In the genomic region with DNA sequence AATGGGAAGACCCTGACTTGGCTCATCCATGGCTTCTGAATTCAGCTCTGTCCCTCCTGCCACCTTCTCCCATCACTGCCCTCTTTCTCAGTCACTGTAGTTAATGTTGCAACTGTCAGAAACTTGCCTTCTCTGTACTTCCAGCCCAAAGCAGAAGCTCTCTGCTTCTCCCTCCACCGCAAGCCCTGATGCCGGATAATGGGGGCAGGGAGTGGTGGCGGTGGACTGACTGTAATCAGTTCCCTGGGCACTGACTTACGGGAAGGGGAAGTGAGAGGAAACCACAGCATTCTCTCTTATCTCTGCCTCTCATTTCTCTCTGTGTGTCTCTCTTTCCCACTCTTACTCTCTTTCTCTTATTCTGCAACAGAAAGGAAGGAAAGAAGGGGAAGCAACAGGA, we compare ENCODE assay signal across 10 cellular contexts. TPM values are rescaled to one million over a fixed set of nuclear protein-coding genes. Genes with fewer than 3 reads are reported as not detected.
DNase-seq lines count a peak whose midpoint lies in the region; ATAC-seq, FAIRE-seq and TF ChIP-seq lines count a peak whose summit lies in the region.
"Had no signal": no experiment of that assay in that cellular context is flagged by ENCODE, and none has a peak within 500 bp of the region (broad histone marks: within the 10 kb centered on the region; RNA-seq: fewer than 3 reads in every experiment).

No MANE protein-coding gene starts in this region.

- peaks cover 91% of the 10 kb centered on the region for H3K4me1 Mint-ChIP-seq in activated CD4-positive, alpha-beta T cell treated with anti-CD3 and anti-CD28 coated beads, Interleukin-2, amount 10 ng/mL, durations not matched to agents 7 days and 5 days

- H3K27me3 Mint-ChIP-seq in activated CD4-positive, alpha-beta T cell treated with anti-CD3 and anti-CD28 coated beads, Interleukin-2, amount 10 ng/mL, durations not matched to agents 7 days and 5 days: no peaks in the 10 kb centered on the region

- POLR2A ChIA-PET in activated CD4-positive, alpha-beta T cell treated with anti-CD3 and anti-CD28 coated beads, Interleukin-2, amount 10 ng/mL, durations not matched to agents 7 days and 5 days (lab: Charles Lee): interaction anchor here (0.6 kb wide), 2 partner anchors 11 to 32 kb away, joined by 3 read pairs; a partner anchor contains a TSS
- POLR2A ChIA-PET in PC-9 (lab: Charles Lee; ENCODE audit: unreplicated experiment): no interaction called here

- H3K9me3 Mint-ChIP-seq in activated CD4-positive, alpha-beta T cell treated with anti-CD3 and anti-CD28 coated beads, Interleukin-2, amount 10 ng/mL, durations not matched to agents 7 days and 5 days: peaks cover 3% of the 10 kb centered on the region

- H3K27ac Mint-ChIP-seq in activated CD4-positive, alpha-beta T cell treated with anti-CD3 and anti-CD28 coated beads, Interleukin-2, amount 10 ng/mL, durations not matched to agents 7 days and 5 days: peak overlapping the region; percentile 88

- peak; percentile 67 for ATAC-seq in GM19455 (IDR thresholded peaks at IDR 0.05; ENCODE audit: unreplicated experiment)
- ATAC-seq in HG03354 (IDR thresholded peaks at IDR 0.05; ENCODE audit: poor library complexity, severe bottlenecking, unreplicated experiment): peak; percentile 54

- no peak for TF ChIP-seq CTCF in PC-9 (conservative IDR thresholded peaks at IDR 0.05)
- no peak for TF ChIP-seq CTCF in D721Med (IDR thresholded peaks at IDR 0.05; ENCODE audit: insufficient read depth, missing control alignments)
- TF ChIP-seq CTCF in GM13977 (IDR thresholded peaks at IDR 0.05; ENCODE audit: extremely low read depth, insufficient read depth, missing control alignments): no peak

- no peak overlapping the region for H3K4me2 ChIP-seq in PC-9

- DNase-seq in activated CD4-positive, alpha-beta T cell treated with anti-CD3 and anti-CD28 coated beads, Interleukin-2, amount 10 ng/mL, durations not matched to agents 7 days and 5 days: peak; percentile 71
- DNase-seq in head of caudate nucleus (peak in 40 of 42 donors; percentile 9 to 70 (median 40)), PC-9 (no peak), D721Med (ENCODE audit: insufficient read length, low spot score) (no peak), GM13977 (ENCODE audit: low spot score) (no peak)
- peak; percentile 66 for DNase-seq in stimulated activated CD4-positive, alpha-beta T cell treated with anti-CD3 and anti-CD28 coated beads, Interleukin-4, amount 100 ng/mL, for 24 hours

- H2AFZ ChIP-seq in PC-9: no peak overlapping the region

- H4K20me1 ChIP-seq in PC-9 (ENCODE audit: insufficient read depth): no peaks in the 10 kb centered on the region

- no peaks in the 10 kb centered on the region for H3K36me3 ChIP-seq in PC-9 (ENCODE audit: low read depth)
- H3K36me3 ChIP-seq: SJSA1 had no signal

- H3K27me3 ChIP-seq in PC-9 (ENCODE audit: insufficient read depth, low read depth): no peaks in the 10 kb centered on the region
- H3K27me3 ChIP-seq: SJSA1 had no signal

- H3F3A ChIP-seq in PC-9 (ENCODE audit: insufficient read depth, low read depth): no peaks in the 10 kb centered on the region

- H3K4me3 Mint-ChIP-seq in activated CD4-positive, alpha-beta T cell treated with anti-CD3 and anti-CD28 coated beads, Interleukin-2, amount 10 ng/mL, durations not matched to agents 7 days and 5 days: peak overlapping the region; percentile 54

- no TSS peak for BruUV-seq in PC-9 (replicated peaks; lab: Mats Ljungman, UMichigan)

- in situ Hi-C loops in GM13977 (cut with MboI; ENCODE audit: low pct_unique_long_range_greater_than_20kb, low sequenced_read_pairs, unreplicated experiment): no loop called here

- FAIRE-seq in D721Med (lab: Jason Lieb, UNC): no peak
- FAIRE-seq: keratinocyte had no signal

- no peak overlapping the region for H3K27ac ChIP-seq in PC-9

- no peaks in the 10 kb centered on the region for H3K79me2 ChIP-seq in PC-9 (ENCODE audit: low read depth)

- no peaks in the 10 kb centered on the region for H3K4me1 ChIP-seq in PC-9 (replicated peaks; ENCODE audit: insufficient read depth)

- no peaks in the 10 kb centered on the region for H3K9me2 ChIP-seq in PC-9 (ENCODE audit: insufficient read depth)

- H3K4me3 ChIP-seq in PC-9: no peak overlapping the region
- H3K4me3 ChIP-seq: SJSA1 had no signal

- no peaks in the 10 kb centered on the region for H3K9me3 ChIP-seq in PC-9 (ENCODE audit: insufficient read depth, low read depth)
- H3K9me3 ChIP-seq: SJSA1 had no signal

- CTCF ChIA-PET in activated CD4-positive, alpha-beta T cell treated with anti-CD3 and anti-CD28 coated beads, Interleukin-2, amount 10 ng/mL, durations not matched to agents 7 days and 5 days (lab: Charles Lee): interaction anchor here (1.0 to 4.0 kb wide), 7 partner anchors 18 to 91 kb away, joined by 3 to 30 read pairs (median 6); no protein-coding TSS in a partner anchor
- CTCF ChIA-PET in PC-9 (lab: Charles Lee): no interaction called here

- peaks cover 92% of the 10 kb centered on the region for H3K36me3 Mint-ChIP-seq in activated CD4-positive, alpha-beta T cell treated with anti-CD3 and anti-CD28 coated beads, Interleukin-2, amount 10 ng/mL, durations not matched to agents 7 days and 5 days (ENCODE audit: low read depth)

- intact Hi-C loops in head of caudate nucleus (cut with DNase I) (no loop called here), PC-9 (cut with micrococcal nuclease; ENCODE audit: unreplicated experiment) (no loop called here)

RNA-seq across cellular contexts. Expression of a gene that starts 10.9 kb away (rescaled TPM):
- 10 to 100 TPM; 83.8 to 97.9 TPM for total RNA-seq in activated CD4-positive, alpha-beta T cell treated with anti-CD3 and anti-CD28 coated beads, Interleukin-2, amount 10 ng/mL, durations not matched to agents 7 days and 5 days
- 18.3 and 21.4 TPM in 2 replicates for total RNA-seq in PC-9 (2021)

Comparison
In these comparisons a context has a peak if more than half of its experiments do, and no peak if none do; other contexts are left out.
1. DNase-seq: peak in activated CD4-positive, alpha-beta T cell treated with anti-CD3 and anti-CD28 coated beads, Interleukin-2, amount 10 ng/mL, durations not matched to agents 7 days and 5 days (single experiment), head of caudate nucleus (40 of 42) and stimulated activated CD4-positive, alpha-beta T cell treated with anti-CD3 and anti-CD28 coated beads, Interleukin-4, amount 100 ng/mL, for 24 hours (single experiment); none in PC-9 (0 of 2), D721Med (single experiment) and GM13977 (single experiment).